18 cellular contexts compared by ENCODE assay signal in the genomic region with DNA sequence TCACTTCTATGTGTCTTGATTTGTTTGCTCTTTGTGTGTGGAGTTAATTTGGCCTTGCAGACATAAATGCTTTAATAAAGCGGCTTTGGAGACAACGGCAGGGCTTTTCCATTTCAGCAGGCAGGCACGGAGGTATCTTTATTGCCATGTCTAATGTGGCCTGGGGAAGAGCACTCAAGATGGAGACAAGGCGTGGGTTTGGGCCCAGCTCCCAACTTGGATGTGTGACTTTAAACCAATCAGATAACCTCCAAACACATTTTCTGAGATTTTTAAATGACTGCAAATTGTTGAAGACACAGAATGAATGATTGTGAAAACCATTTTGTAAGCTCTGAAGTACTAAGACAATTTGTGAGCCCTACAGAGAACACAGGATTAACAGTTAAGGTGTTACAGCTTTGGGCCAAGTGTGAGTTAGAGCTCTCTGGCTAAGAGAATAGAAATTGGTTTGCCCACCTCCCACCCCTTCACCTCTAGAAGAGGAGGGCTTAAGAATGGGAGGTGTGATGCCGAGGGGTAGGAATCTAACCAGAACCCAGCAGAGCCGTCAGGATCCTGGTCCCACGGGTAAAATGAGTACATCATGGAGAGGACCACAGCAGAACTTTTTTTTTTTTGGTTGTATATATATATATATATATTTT. TPM values are rescaled to one million over a fixed set of nuclear protein-coding genes. Genes with fewer than 3 reads are reported as not detected.
DNase-seq lines count a peak whose midpoint lies in the region; ATAC-seq and TF ChIP-seq lines count a peak whose summit lies in the region.
"Had no signal": no experiment of that assay in that cellular context is flagged by ENCODE, and none has a peak within 500 bp of the region (broad histone marks: within the 10 kb centered on the region; RNA-seq: fewer than 3 reads in every experiment).

No MANE protein-coding gene starts in this region.

- TF ChIP-seq CTCF in GM23338 (conservative IDR thresholded peaks at IDR 0.05; ENCODE audit: low read depth in 2 of 2), result no peak

- H3K4me2 ChIP-seq in GM23338, result no peak overlapping the region

- CTCF ChIA-PET in activated CD4-positive, alpha-beta T cell treated with anti-CD3 and anti-CD28 coated beads, Interleukin-2, amount 10 ng/mL, durations not matched to agents 7 days and 5 days (lab: Charles Lee), result interaction anchor here (1.1 kb wide), 1 partner anchor 20 kb away, joined by 4 read pairs; no protein-coding TSS in a partner anchor
- CTCF ChIA-PET in naive thymus-derived CD4-positive, alpha-beta T cell (lab: Charles Lee), result no interaction called here

- POLR2A ChIA-PET in activated CD4-positive, alpha-beta T cell treated with anti-CD3 and anti-CD28 coated beads, Interleukin-2, amount 10 ng/mL, durations not matched to agents 7 days and 5 days (lab: Charles Lee), result interaction anchor here (0.9 to 1.0 kb wide), 2 partner anchors 9 to 28 kb away, joined by 3 read pairs; partner anchors contain the start of gene DYNLT1
- POLR2A ChIA-PET in activated naive CD8-positive, alpha-beta T cell treated with anti-CD3 and anti-CD28 coated beads, Interleukin-2, amount 10 ng/mL, durations not matched to agents 7 days and 5 days (lab: Charles Lee), result interaction anchor here (0.7 to 4.0 kb wide), 2 partner anchors 8 to 1131 kb away, joined by 4 to 19 read pairs; partner anchors contain the start of gene DYNLT1
- POLR2A ChIA-PET in naive thymus-derived CD4-positive, alpha-beta T cell (lab: Charles Lee), result interaction anchor here (0.6 to 1.1 kb wide), 2 partner anchors 9 to 1399 kb away, joined by 3 to 5 read pairs; partner anchors contain the start of gene DYNLT1

- no peaks in the 10 kb centered on the region; the same call in 1 of the 2 replicates for H3K36me3 ChIP-seq in GM23338 (ENCODE audit: insufficient read depth)
- H3K36me3 ChIP-seq in naive thymus-derived CD4-positive, alpha-beta T cell (ENCODE audit: control insufficient read depth in 2 of 3, insufficient read depth in 3 of 3, low read length in 3 of 3), result peaks cover 5 to 36% (median 16%) of the 10 kb centered on the region in 3 experiments

- no peak overlapping the region for H3K4me3 ChIP-seq in GM23338
- no peak overlapping the region for H3K4me3 ChIP-seq in naive thymus-derived CD4-positive, alpha-beta T cell (ENCODE audit: low read length)
- H3K4me3 ChIP-seq: heart left ventricle, MG63, SJSA1 had no signal

- H3K27me3 Mint-ChIP-seq in activated CD4-positive, alpha-beta T cell treated with anti-CD3 and anti-CD28 coated beads, Interleukin-2, amount 10 ng/mL, durations not matched to agents 7 days and 5 days, result no peaks in the 10 kb centered on the region
- H3K27me3 Mint-ChIP-seq in GM23338 (ENCODE audit: insufficient read depth, low read depth, poor library complexity), result peaks cover 8% of the 10 kb centered on the region
- no peaks in the 10 kb centered on the region for H3K27me3 Mint-ChIP-seq in activated naive CD8-positive, alpha-beta T cell treated with anti-CD3 and anti-CD28 coated beads, Interleukin-2, amount 10 ng/mL, durations not matched to agents 7 days and 5 days
- no peaks in the 10 kb centered on the region for H3K27me3 Mint-ChIP-seq in naive thymus-derived CD4-positive, alpha-beta T cell
- H3K27me3 Mint-ChIP-seq in stimulated activated naive B cell treated with anti-CD40 and anti-IgM and Interleukin-4, amounts not matched to agents 10 μg/mL and 1 μg/mL and 100 μg/mL, for 72 hours, result no peaks in the 10 kb centered on the region
- H3K27me3 Mint-ChIP-seq: stimulated activated naive CD8-positive, alpha-beta T cell treated with anti-CD3 and anti-CD28 coated beads, Interleukin-15, amount 100 ng/mL, for 72 hours had no signal

- no peaks in the 10 kb centered on the region for H3K27me3 ChIP-seq in GM23338 (ENCODE audit: insufficient read depth)
- H3K27me3 ChIP-seq in naive thymus-derived CD4-positive, alpha-beta T cell (ENCODE audit: control insufficient read depth in 2 of 2, insufficient read depth in 2 of 2, low read length in 2 of 2), result no peaks in the 10 kb centered on the region
- H3K27me3 ChIP-seq: heart left ventricle, MG63, SJSA1 had no signal

- H3K4me1 ChIP-seq in GM23338 (ENCODE audit: insufficient read depth), result no peaks in the 10 kb centered on the region
- H3K4me1 ChIP-seq in naive thymus-derived CD4-positive, alpha-beta T cell (ENCODE audit: control insufficient read depth in 2 of 2, insufficient read depth in 2 of 2, low read length in 2 of 2), result peaks cover 35 to 39% of the 10 kb centered on the region in 2 donors

- no peak for ATAC-seq in GM23338
- no peak for ATAC-seq in activated naive CD8-positive, alpha-beta T cell treated with anti-CD3 and anti-CD28 coated beads, Interleukin-2, amount 10 ng/mL, durations not matched to agents 7 days and 5 days (ENCODE audit: low read depth)
- ATAC-seq in naive thymus-derived CD4-positive, alpha-beta T cell, result no peak
- ATAC-seq in HG02840 (IDR thresholded peaks at IDR 0.05; ENCODE audit: low FRiP score, unreplicated experiment), result no peak
- no peak for ATAC-seq in stimulated activated naive B cell treated with anti-CD40 and anti-IgM and Interleukin-4, amounts not matched to agents 10 μg/mL and 1 μg/mL and 100 μg/mL, for 72 hours (replicated peaks)
- ATAC-seq: heart left ventricle; stimulated activated naive CD8-positive, alpha-beta T cell treated with anti-CD3 and anti-CD28 coated beads, Interleukin-15, amount 100 ng/mL, for 72 hours had no signal

- peaks cover 73% of the 10 kb centered on the region for H3K36me3 Mint-ChIP-seq in activated CD4-positive, alpha-beta T cell treated with anti-CD3 and anti-CD28 coated beads, Interleukin-2, amount 10 ng/mL, durations not matched to agents 7 days and 5 days (ENCODE audit: low read depth)
- H3K36me3 Mint-ChIP-seq in GM23338 (ENCODE audit: low read depth), result peaks cover 47% of the 10 kb centered on the region
- H3K36me3 Mint-ChIP-seq in activated naive CD8-positive, alpha-beta T cell treated with anti-CD3 and anti-CD28 coated beads, Interleukin-2, amount 10 ng/mL, durations not matched to agents 7 days and 5 days, result peaks cover 37% of the 10 kb centered on the region
- H3K36me3 Mint-ChIP-seq in naive thymus-derived CD4-positive, alpha-beta T cell, result peaks cover 13 to 54% (median 33%) of the 10 kb centered on the region in 5 donors
- peaks cover 26 to 47% of the 10 kb centered on the region in 2 donors for H3K36me3 Mint-ChIP-seq in stimulated activated naive B cell treated with anti-CD40 and anti-IgM and Interleukin-4, amounts not matched to agents 10 μg/mL and 1 μg/mL and 100 μg/mL, for 72 hours

- H3K27ac Mint-ChIP-seq in activated CD4-positive, alpha-beta T cell treated with anti-CD3 and anti-CD28 coated beads, Interleukin-2, amount 10 ng/mL, durations not matched to agents 7 days and 5 days, result peak overlapping the region; percentile 83
- H3K27ac Mint-ChIP-seq in GM23338, result no peak overlapping the region
- H3K27ac Mint-ChIP-seq in activated naive CD8-positive, alpha-beta T cell treated with anti-CD3 and anti-CD28 coated beads, Interleukin-2, amount 10 ng/mL, durations not matched to agents 7 days and 5 days, result peak overlapping the region; percentile 70
- peak overlapping the region; percentile 70 to 95 (median 85) for H3K27ac Mint-ChIP-seq in naive thymus-derived CD4-positive, alpha-beta T cell
- no peak overlapping the region for H3K27ac Mint-ChIP-seq in stimulated activated naive B cell treated with anti-CD40 and anti-IgM and Interleukin-4, amounts not matched to agents 10 μg/mL and 1 μg/mL and 100 μg/mL, for 72 hours

- no peak for DNase-seq in activated CD4-positive, alpha-beta T cell treated with anti-CD3 and anti-CD28 coated beads, Interleukin-2, amount 10 ng/mL, durations not matched to agents 7 days and 5 days
- DNase-seq in activated CD4-positive, alpha-beta T cell treated with anti-CD3 and anti-CD28 coated beads for 4 hours, result no peak
- DNase-seq in GM23338 (ENCODE audit: low spot score) (no peak), SHP77 (lab: John Stamatoyannopoulos, UW) (no peak)
- no peak for DNase-seq in activated naive CD8-positive, alpha-beta T cell treated with anti-CD3 and anti-CD28 coated beads, Interleukin-2, amount 10 ng/mL, durations not matched to agents 7 days and 5 days
- no peak for DNase-seq in naive thymus-derived CD4-positive, alpha-beta T cell
- no peak for DNase-seq in stimulated activated naive B cell treated with anti-CD40 and anti-IgM and Interleukin-4, amounts not matched to agents 10 μg/mL and 1 μg/mL and 100 μg/mL, for 72 hours
- DNase-seq: DND-41; heart left ventricle; kidney; mesenchymal stem cell; MG63; NCI-H2081; NCI-H524 treated with DMSO at 0.1 percent for 48 hours; stimulated activated CD4-positive, alpha-beta T cell treated with anti-CD3 and anti-CD28 coated beads, Interleukin-15, amount 100 ng/mL, for 24 hours; stimulated activated naive CD8-positive, alpha-beta T cell treated with anti-CD3 and anti-CD28 coated beads, Interleukin-15, amount 100 ng/mL, for 72 hours had no signal

- H3K9me2 ChIP-seq in GM23338 (ENCODE audit: insufficient read depth), result no peaks in the 10 kb centered on the region

- H3K4me1 Mint-ChIP-seq in activated CD4-positive, alpha-beta T cell treated with anti-CD3 and anti-CD28 coated beads, Interleukin-2, amount 10 ng/mL, durations not matched to agents 7 days and 5 days, result peaks cover 73% of the 10 kb centered on the region
- peaks cover 7% of the 10 kb centered on the region; the same call in 2 of the 3 replicates for H3K4me1 Mint-ChIP-seq in GM23338
- H3K4me1 Mint-ChIP-seq in activated naive CD8-positive, alpha-beta T cell treated with anti-CD3 and anti-CD28 coated beads, Interleukin-2, amount 10 ng/mL, durations not matched to agents 7 days and 5 days, result peaks cover 54% of the 10 kb centered on the region
- peaks cover 35 to 79% (median 67%) of the 10 kb centered on the region in 7 donors for H3K4me1 Mint-ChIP-seq in naive thymus-derived CD4-positive, alpha-beta T cell
- peaks cover 13 to 17% of the 10 kb centered on the region in 2 donors for H3K4me1 Mint-ChIP-seq in stimulated activated naive B cell treated with anti-CD40 and anti-IgM and Interleukin-4, amounts not matched to agents 10 μg/mL and 1 μg/mL and 100 μg/mL, for 72 hours

- no peaks in the 10 kb centered on the region for H3K9me3 ChIP-seq in naive thymus-derived CD4-positive, alpha-beta T cell (ENCODE audit: control insufficient read depth in 2 of 3, low read length in 3 of 3)
- H3K9me3 ChIP-seq: heart left ventricle, MG63, SJSA1 had no signal

- peak overlapping the region; percentile 51 for H3K27ac ChIP-seq in GM23338 (ENCODE audit: low read depth)
- peak overlapping the region; percentile 61 for H3K27ac ChIP-seq in naive thymus-derived CD4-positive, alpha-beta T cell (ENCODE audit: low read depth, low read length)
- H3K27ac ChIP-seq: SJSA1 had no signal

- no peaks in the 10 kb centered on the region for H3K9me3 Mint-ChIP-seq in activated CD4-positive, alpha-beta T cell treated with anti-CD3 and anti-CD28 coated beads, Interleukin-2, amount 10 ng/mL, durations not matched to agents 7 days and 5 days
- no peaks in the 10 kb centered on the region for H3K9me3 Mint-ChIP-seq in GM23338
- H3K9me3 Mint-ChIP-seq in activated naive CD8-positive, alpha-beta T cell treated with anti-CD3 and anti-CD28 coated beads, Interleukin-2, amount 10 ng/mL, durations not matched to agents 7 days and 5 days, result no peaks in the 10 kb centered on the region
- peaks cover 0 to 4% (median 0%) of the 10 kb centered on the region in 11 donors for H3K9me3 Mint-ChIP-seq in naive thymus-derived CD4-positive, alpha-beta T cell
- no peaks in the 10 kb centered on the region for H3K9me3 Mint-ChIP-seq in stimulated activated naive B cell treated with anti-CD40 and anti-IgM and Interleukin-4, amounts not matched to agents 10 μg/mL and 1 μg/mL and 100 μg/mL, for 72 hours
- H3K9me3 Mint-ChIP-seq: stimulated activated naive CD8-positive, alpha-beta T cell treated with anti-CD3 and anti-CD28 coated beads, Interleukin-15, amount 100 ng/mL, for 72 hours had no signal

- no peaks in the 10 kb centered on the region for H3F3A ChIP-seq in GM23338 (replicated peaks; ENCODE audit: low read depth)

- peaks cover 13% of the 10 kb centered on the region for H4K20me1 ChIP-seq in GM23338 (replicated peaks; ENCODE audit: insufficient read depth)

- H3K79me2 ChIP-seq in GM23338 (replicated peaks; ENCODE audit: insufficient read depth), result peaks cover 10% of the 10 kb centered on the region

- no peak overlapping the region for H3K4me3 Mint-ChIP-seq in activated CD4-positive, alpha-beta T cell treated with anti-CD3 and anti-CD28 coated beads, Interleukin-2, amount 10 ng/mL, durations not matched to agents 7 days and 5 days
- no peak overlapping the region for H3K4me3 Mint-ChIP-seq in GM23338
- H3K4me3 Mint-ChIP-seq in activated naive CD8-positive, alpha-beta T cell treated with anti-CD3 and anti-CD28 coated beads, Interleukin-2, amount 10 ng/mL, durations not matched to agents 7 days and 5 days, result peak overlapping the region; percentile 22
- H3K4me3 Mint-ChIP-seq in naive thymus-derived CD4-positive, alpha-beta T cell, result peak overlapping the region in 7 of 10 donors; percentile 14 to 60 (median 37)
- no peak overlapping the region for H3K4me3 Mint-ChIP-seq in stimulated activated naive B cell treated with anti-CD40 and anti-IgM and Interleukin-4, amounts not matched to agents 10 μg/mL and 1 μg/mL and 100 μg/mL, for 72 hours
- H3K4me3 Mint-ChIP-seq: stimulated activated naive CD8-positive, alpha-beta T cell treated with anti-CD3 and anti-CD28 coated beads, Interleukin-15, amount 100 ng/mL, for 72 hours had no signal

- intact Hi-C loops in naive thymus-derived CD4-positive, alpha-beta T cell (cut with micrococcal nuclease), result loop anchor here (1.0 to 2.0 kb wide), 2 partner anchors 8 to 25 kb away; no protein-coding TSS in a partner anchor

- H2AFZ ChIP-seq in GM23338, result no peak overlapping the region

RNA-seq across cellular contexts. Expression of gene DYNLT1, which starts 9.0 kb away (rescaled TPM):
- 100 to 1,000 TPM in 1 of 2 experiments, 10 to 100 TPM in 1; 81.4 to 102 TPM for total RNA-seq in activated CD4-positive, alpha-beta T cell treated with anti-CD3 and anti-CD28 coated beads, Interleukin-2, amount 10 ng/mL, durations not matched to agents 7 days and 5 days
- 60.9 and 71.6 TPM in 2 replicates for total RNA-seq in GM23338 (2014; rRNA removed; shearing (Covaris generic))
- 235 and 241 TPM in 2 replicates for polyA plus RNA-seq in GM23338 (2016; fragmentation: Nextera tagmentation; extraction: Ambion mirVana)
- 100 to 1,000 TPM in 1 of 2 experiments, 10 to 100 TPM in 1; 99.9 to 102 TPM for total RNA-seq in activated naive CD8-positive, alpha-beta T cell treated with anti-CD3 and anti-CD28 coated beads, Interleukin-2, amount 10 ng/mL, durations not matched to agents 7 days and 5 days
- total RNA-seq in naive thymus-derived CD4-positive, alpha-beta T cell, result 100 to 1,000 TPM in 2 of 5 experiments, 10 to 100 TPM in 3; 66.4 to 122 (median 75.9) TPM
- polyA plus RNA-seq in naive thymus-derived CD4-positive, alpha-beta T cell, result 10 to 100 TPM; 81.6 to 95.6 TPM

RNA-seq across cellular contexts. Expression of gene SYTL3, which starts 14.3 kb away (rescaled TPM):
- 10 to 100 TPM; 25.8 to 26.9 TPM for total RNA-seq in activated CD4-positive, alpha-beta T cell treated with anti-CD3 and anti-CD28 coated beads, Interleukin-2, amount 10 ng/mL, durations not matched to agents 7 days and 5 days
- 0.07 TPM in 1 of 2 replicates, not detected in the other for total RNA-seq in GM23338 (2014; rRNA removed; shearing (Covaris generic))
- polyA plus RNA-seq in GM23338 (2016; fragmentation: Nextera tagmentation; extraction: Ambion mirVana), result not detected in 2 replicates
- 10 to 100 TPM; 65.3 to 71.7 TPM for total RNA-seq in activated naive CD8-positive, alpha-beta T cell treated with anti-CD3 and anti-CD28 coated beads, Interleukin-2, amount 10 ng/mL, durations not matched to agents 7 days and 5 days
- 10 to 100 TPM; 25.8 to 67.0 (median 31.1) TPM for total RNA-seq in naive thymus-derived CD4-positive, alpha-beta T cell
- 10 to 100 TPM; 13.4 to 27.3 TPM for polyA plus RNA-seq in naive thymus-derived CD4-positive, alpha-beta T cell

Comparison
In these comparisons a context has a peak if more than half of its experiments do, and no peak if none do; other contexts are left out.
1. H3K27ac Mint-ChIP-seq: peak in activated CD4-positive, alpha-beta T cell treated with anti-CD3 and anti-CD28 coated beads, Interleukin-2, amount 10 ng/mL, durations not matched to agents 7 days and 5 days (single experiment), activated naive CD8-positive, alpha-beta T cell treated with anti-CD3 and anti-CD28 coated beads, Interleukin-2, amount 10 ng/mL, durations not matched to agents 7 days and 5 days (single experiment) and naive thymus-derived CD4-positive, alpha-beta T cell (9 of 9); none in GM23338 (single experiment) and stimulated activated naive B cell treated with anti-CD40 and anti-IgM and Interleukin-4, amounts not matched to agents 10 μg/mL and 1 μg/mL and 100 μg/mL, for 72 hours (single experiment).
2. H3K4me3 Mint-ChIP-seq: peak in activated naive CD8-positive, alpha-beta T cell treated with anti-CD3 and anti-CD28 coated beads, Interleukin-2, amount 10 ng/mL, durations not matched to agents 7 days and 5 days (single experiment) and naive thymus-derived CD4-positive, alpha-beta T cell (7 of 10); none in activated CD4-positive, alpha-beta T cell treated with anti-CD3 and anti-CD28 coated beads, Interleukin-2, amount 10 ng/mL, durations not matched to agents 7 days and 5 days (single experiment), GM23338 (single experiment) and stimulated activated naive B cell treated with anti-CD40 and anti-IgM and Interleukin-4, amounts not matched to agents 10 μg/mL and 1 μg/mL and 100 μg/mL, for 72 hours (0 of 2).
3. RNA of gene SYTL3, which starts 14.3 kb away (total RNA-seq): 65.3 to 71.7 TPM in activated naive CD8-positive, alpha-beta T cell treated with anti-CD3 and anti-CD28 coated beads, Interleukin-2, amount 10 ng/mL, durations not matched to agents 7 days and 5 days, 25.8 to 67.0 TPM in naive thymus-derived CD4-positive, alpha-beta T cell and 25.8 to 26.9 TPM in activated CD4-positive, alpha-beta T cell treated with anti-CD3 and anti-CD28 coated beads, Interleukin-2, amount 10 ng/mL, durations not matched to agents 7 days and 5 days; 0.07 TPM in GM23338; every median in the first group is over 10 times any median in the second.